Comparison of ENCODE assay signal across 9 cellular contexts in the genomic region with DNA sequence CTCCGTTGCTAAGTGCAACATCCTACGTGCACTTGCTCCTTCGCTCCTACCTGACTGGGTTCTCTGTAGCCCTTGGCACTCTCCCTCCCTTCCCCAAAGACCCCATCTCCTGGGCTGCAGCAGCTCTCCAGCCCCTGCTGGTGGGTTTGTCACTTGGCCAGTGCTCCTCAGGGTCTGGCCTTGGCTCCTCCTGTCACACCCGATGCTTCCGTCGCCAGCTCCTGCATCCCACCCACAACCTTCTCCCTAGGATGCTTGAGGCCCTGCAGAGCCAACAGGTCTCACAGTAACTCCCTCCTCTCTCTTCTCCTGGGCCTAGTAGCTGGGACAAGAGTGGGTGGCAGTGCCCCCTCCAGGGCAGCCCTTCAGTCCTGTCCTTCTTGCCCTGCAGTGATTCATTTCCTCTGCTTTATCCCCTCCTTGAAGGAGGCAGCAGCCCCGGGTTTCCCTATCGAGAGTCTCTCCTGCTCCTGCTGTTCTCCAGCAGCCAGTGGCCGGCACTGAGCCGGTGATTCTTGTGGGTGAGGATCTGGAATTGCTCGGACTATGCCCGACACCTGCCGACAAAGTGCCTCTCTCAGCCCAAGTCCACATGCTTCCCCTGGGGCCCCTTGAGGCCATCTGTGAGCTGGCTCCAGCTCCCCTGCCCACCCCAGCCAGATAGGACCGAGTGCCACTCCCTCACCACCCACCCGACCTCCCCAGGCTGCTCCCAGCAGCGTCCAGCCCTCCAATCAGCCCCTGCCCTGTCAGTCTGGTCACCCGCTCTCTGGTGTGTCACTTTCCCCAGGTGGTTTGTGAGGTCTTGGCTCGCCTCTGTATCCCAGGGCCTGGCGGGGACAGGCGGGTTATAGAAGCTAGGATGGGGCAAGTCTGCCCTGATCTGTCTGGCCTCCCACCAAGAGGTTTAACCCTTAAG. TPM values are rescaled to one million over a fixed set of nuclear protein-coding genes. Genes with fewer than 3 reads are reported as not detected.
DNase-seq lines count a peak whose midpoint lies in the region; ATAC-seq, FAIRE-seq and TF ChIP-seq lines count a peak whose summit lies in the region.
"Had no signal": no experiment of that assay in that cellular context is flagged by ENCODE, and none has a peak within 500 bp of the region (broad histone marks: within the 10 kb centered on the region; RNA-seq: fewer than 3 reads in every experiment).

No MANE protein-coding gene starts in this region.

- DNase-seq in GM12891 (ENCODE audit: insufficient read length, low spot score) (no peak), WTC11 (ENCODE audit: low spot score) (no peak), islet precursor cell (peak; percentile 71), endothelial cell (ENCODE audit: low spot score) (no peak), coronary artery (ENCODE audit: low spot score) (no peak)
- DNase-seq: NCI-H187 had no signal

- H3K4me3 Mint-ChIP-seq in WTC11 (no peak overlapping the region), endothelial cell (ENCODE audit: unreplicated experiment) (no peak overlapping the region)

- peak overlapping the region; percentile 36 for H3K27ac Mint-ChIP-seq in WTC11
- H3K27ac Mint-ChIP-seq in endothelial cell (ENCODE audit: unreplicated experiment) = no peak overlapping the region

- 0 out of 2 replicates have a peak, but pooled peaks cover 3% of the 10 kb centered on the region for H3K36me3 ChIP-seq in ACC112 (ENCODE audit: insufficient read depth, low read length)

- H3K27me3 ChIP-seq in ACC112 (ENCODE audit: insufficient read depth, low read length) = no peaks in the 10 kb centered on the region

- H3K36me3 Mint-ChIP-seq in WTC11 (peaks cover 9% of the 10 kb centered on the region), endothelial cell (ENCODE audit: low read depth, unreplicated experiment) (peaks cover 16% of the 10 kb centered on the region)

- peaks cover 44% of the 10 kb centered on the region for H3K4me1 ChIP-seq in ACC112 (ENCODE audit: control insufficient read depth, insufficient read depth, low read length, unreplicated experiment)

- H2AFZ ChIP-seq in ACC112 (ENCODE audit: low read length, unreplicated experiment) = no peak overlapping the region

- peak; percentile 26 for FAIRE-seq in GM12891 (lab: Jason Lieb, UNC)

- H3K4me1 Mint-ChIP-seq in WTC11 (peaks cover 15% of the 10 kb centered on the region), endothelial cell (ENCODE audit: unreplicated experiment) (peaks cover 5% of the 10 kb centered on the region)

- H3K4me3 ChIP-seq in ACC112 (ENCODE audit: low read depth, low read length) (no peak overlapping the region), coronary artery (no peak overlapping the region)

- H3K27ac ChIP-seq in ACC112 (ENCODE audit: low read depth, low read length) (peak overlapping the region; percentile 71), coronary artery (no peak overlapping the region)

- CTCF ChIA-PET in WTC11 (lab: Charles Lee) = interaction anchor here (0.5 to 5.2 kb wide), 20 partner anchors 8 to 836 kb away, joined by 3 to 36 read pairs (median 4); partner anchors contain the start of gene CARHSP1

- no peaks in the 10 kb centered on the region for H3K79me2 ChIP-seq in ACC112 (ENCODE audit: control insufficient read depth, insufficient read depth, low read length, unreplicated experiment)

- TF ChIP-seq POLR2A in GM12891 (IDR thresholded peaks at IDR 0.05; ENCODE audit: low read depth, low read length) = no peak

- no peak for TF ChIP-seq CTCF in WTC11 (IDR thresholded peaks at IDR 0.05)
- TF ChIP-seq CTCF in endothelial cell (IDR thresholded peaks at IDR 0.05; ENCODE audit: unreplicated experiment) = no peak
- TF ChIP-seq CTCF in coronary artery (IDR thresholded peaks at IDR 0.05) = no peak

- H3K9me3 Mint-ChIP-seq in WTC11 (no peaks in the 10 kb centered on the region), endothelial cell (ENCODE audit: unreplicated experiment) (no peaks in the 10 kb centered on the region)

- ATAC-seq in WTC11 (peak; percentile 61), HG02973 (IDR thresholded peaks at IDR 0.05; ENCODE audit: unreplicated experiment) (no peak), HG03469 (IDR thresholded peaks at IDR 0.05; ENCODE audit: unreplicated experiment) (no peak)

- H3K27me3 Mint-ChIP-seq in WTC11 (ENCODE audit: low read depth) (no peaks in the 10 kb centered on the region; the same call in 1 of the 2 replicates), endothelial cell (ENCODE audit: unreplicated experiment) (peaks cover 12% of the 10 kb centered on the region)

- POLR2A ChIA-PET in WTC11 (lab: Charles Lee) = interaction anchor here (0.5 to 1.3 kb wide), 5 partner anchors 10 to 1553 kb away, joined by 3 to 5 read pairs (median 3); partner anchors contain the start of gene CARHSP1

TF ChIP-seq in GM12891, 5 proteins besides CTCF, POLR2A, EP300 and RAD21:
- TF ChIP-seq PAX5 (IDR thresholded peaks at IDR 0.05; ENCODE audit: insufficient read depth, low read length, severe bottlenecking) (no peak), POU2F2 (IDR thresholded peaks at IDR 0.05; ENCODE audit: low read depth, low read length) (0 out of 2 replicates have a peak, but pooled peaks have one; percentile 36), POLR2AphosphoS5 (IDR thresholded peaks at IDR 0.05; ENCODE audit: low read depth, low read length) (peak; percentile 57; the same call in 1 of the 2 replicates), TAF1 (IDR thresholded peaks at IDR 0.05; ENCODE audit: low read depth, low read length) (no peak), SPI1 (IDR thresholded peaks at IDR 0.05; ENCODE audit: low read depth, low read length) (no peak)
TF ChIP-seq in GM12891: peak in this region for 2.

TF ChIP-seq in WTC11, 78 proteins besides CTCF, POLR2A, EP300 and RAD21 (continues in another document):
- TF ChIP-seq FOXJ3 (CRISPR knock-in tag; IDR thresholded peaks at IDR 0.05; ENCODE audit: borderline replicate concordance) (no peak), NR2C2 (CRISPR knock-in tag; IDR thresholded peaks at IDR 0.05) (no peak), ZNF121 (CRISPR knock-in tag; IDR thresholded peaks at IDR 0.05) (peak; percentile 15; the same call in 1 of the 2 replicates), FOXK1 (CRISPR knock-in tag; IDR thresholded peaks at IDR 0.05) (no peak), SP1 (CRISPR knock-in tag; conservative IDR thresholded peaks at IDR 0.05) (0 out of 2 replicates have a peak, but pooled peaks have one; percentile 21)
- TF ChIP-seq, protein P1, sequence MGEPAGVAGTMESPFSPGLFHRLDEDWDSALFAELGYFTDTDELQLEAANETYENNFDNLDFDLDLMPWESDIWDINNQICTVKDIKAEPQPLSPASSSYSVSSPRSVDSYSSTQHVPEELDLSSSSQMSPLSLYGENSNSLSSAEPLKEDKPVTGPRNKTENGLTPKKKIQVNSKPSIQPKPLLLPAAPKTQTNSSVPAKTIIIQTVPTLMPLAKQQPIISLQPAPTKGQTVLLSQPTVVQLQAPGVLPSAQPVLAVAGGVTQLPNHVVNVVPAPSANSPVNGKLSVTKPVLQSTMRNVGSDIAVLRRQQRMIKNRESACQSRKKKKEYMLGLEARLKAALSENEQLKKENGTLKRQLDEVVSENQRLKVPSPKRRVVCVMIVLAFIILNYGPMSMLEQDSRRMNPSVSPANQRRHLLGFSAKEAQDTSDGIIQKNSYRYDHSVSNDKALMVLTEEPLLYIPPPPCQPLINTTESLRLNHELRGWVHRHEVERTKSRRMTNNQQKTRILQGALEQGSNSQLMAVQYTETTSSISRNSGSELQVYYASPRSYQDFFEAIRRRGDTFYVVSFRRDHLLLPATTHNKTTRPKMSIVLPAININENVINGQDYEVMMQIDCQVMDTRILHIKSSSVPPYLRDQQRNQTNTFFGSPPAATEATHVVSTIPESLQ (CRISPR knock-in tag; IDR thresholded peaks at IDR 0.05) = no peak
- TF ChIP-seq, protein P2, sequence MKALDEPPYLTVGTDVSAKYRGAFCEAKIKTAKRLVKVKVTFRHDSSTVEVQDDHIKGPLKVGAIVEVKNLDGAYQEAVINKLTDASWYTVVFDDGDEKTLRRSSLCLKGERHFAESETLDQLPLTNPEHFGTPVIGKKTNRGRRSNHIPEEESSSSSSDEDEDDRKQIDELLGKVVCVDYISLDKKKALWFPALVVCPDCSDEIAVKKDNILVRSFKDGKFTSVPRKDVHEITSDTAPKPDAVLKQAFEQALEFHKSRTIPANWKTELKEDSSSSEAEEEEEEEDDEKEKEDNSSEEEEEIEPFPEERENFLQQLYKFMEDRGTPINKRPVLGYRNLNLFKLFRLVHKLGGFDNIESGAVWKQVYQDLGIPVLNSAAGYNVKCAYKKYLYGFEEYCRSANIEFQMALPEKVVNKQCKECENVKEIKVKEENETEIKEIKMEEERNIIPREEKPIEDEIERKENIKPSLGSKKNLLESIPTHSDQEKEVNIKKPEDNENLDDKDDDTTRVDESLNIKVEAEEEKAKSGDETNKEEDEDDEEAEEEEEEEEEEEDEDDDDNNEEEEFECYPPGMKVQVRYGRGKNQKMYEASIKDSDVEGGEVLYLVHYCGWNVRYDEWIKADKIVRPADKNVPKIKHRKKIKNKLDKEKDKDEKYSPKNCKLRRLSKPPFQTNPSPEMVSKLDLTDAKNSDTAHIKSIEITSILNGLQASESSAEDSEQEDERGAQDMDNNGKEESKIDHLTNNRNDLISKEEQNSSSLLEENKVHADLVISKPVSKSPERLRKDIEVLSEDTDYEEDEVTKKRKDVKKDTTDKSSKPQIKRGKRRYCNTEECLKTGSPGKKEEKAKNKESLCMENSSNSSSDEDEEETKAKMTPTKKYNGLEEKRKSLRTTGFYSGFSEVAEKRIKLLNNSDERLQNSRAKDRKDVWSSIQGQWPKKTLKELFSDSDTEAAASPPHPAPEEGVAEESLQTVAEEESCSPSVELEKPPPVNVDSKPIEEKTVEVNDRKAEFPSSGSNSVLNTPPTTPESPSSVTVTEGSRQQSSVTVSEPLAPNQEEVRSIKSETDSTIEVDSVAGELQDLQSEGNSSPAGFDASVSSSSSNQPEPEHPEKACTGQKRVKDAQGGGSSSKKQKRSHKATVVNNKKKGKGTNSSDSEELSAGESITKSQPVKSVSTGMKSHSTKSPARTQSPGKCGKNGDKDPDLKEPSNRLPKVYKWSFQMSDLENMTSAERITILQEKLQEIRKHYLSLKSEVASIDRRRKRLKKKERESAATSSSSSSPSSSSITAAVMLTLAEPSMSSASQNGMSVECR (CRISPR knock-in tag; IDR thresholded peaks at IDR 0.05; ENCODE audit: borderline replicate concordance) = no peak

RNA-seq across cellular contexts. Expression of gene LITAFD, which starts 3.8 kb away (rescaled TPM):
- polyA plus RNA-seq in GM12891 (2012; ENCODE audit: low read depth, missing spikeins) = 0.09 TPM
- total RNA-seq in WTC11 (2021) (not detected in 3 replicates), endothelial cell (ENCODE audit: unreplicated experiment) (not detected)

RNA-seq across cellular contexts. Expression of gene CARHSP1, which starts 17.1 kb away (rescaled TPM):
- polyA plus RNA-seq in GM12891 (2012; ENCODE audit: low read depth, missing spikeins) = 68.1 TPM
- total RNA-seq in WTC11 (2021) (260 to 271 TPM (median 261 TPM) in 3 replicates), endothelial cell (ENCODE audit: unreplicated experiment) (127 TPM)
